1 cellular context compared by ENCODE assay signal in the genomic region with DNA sequence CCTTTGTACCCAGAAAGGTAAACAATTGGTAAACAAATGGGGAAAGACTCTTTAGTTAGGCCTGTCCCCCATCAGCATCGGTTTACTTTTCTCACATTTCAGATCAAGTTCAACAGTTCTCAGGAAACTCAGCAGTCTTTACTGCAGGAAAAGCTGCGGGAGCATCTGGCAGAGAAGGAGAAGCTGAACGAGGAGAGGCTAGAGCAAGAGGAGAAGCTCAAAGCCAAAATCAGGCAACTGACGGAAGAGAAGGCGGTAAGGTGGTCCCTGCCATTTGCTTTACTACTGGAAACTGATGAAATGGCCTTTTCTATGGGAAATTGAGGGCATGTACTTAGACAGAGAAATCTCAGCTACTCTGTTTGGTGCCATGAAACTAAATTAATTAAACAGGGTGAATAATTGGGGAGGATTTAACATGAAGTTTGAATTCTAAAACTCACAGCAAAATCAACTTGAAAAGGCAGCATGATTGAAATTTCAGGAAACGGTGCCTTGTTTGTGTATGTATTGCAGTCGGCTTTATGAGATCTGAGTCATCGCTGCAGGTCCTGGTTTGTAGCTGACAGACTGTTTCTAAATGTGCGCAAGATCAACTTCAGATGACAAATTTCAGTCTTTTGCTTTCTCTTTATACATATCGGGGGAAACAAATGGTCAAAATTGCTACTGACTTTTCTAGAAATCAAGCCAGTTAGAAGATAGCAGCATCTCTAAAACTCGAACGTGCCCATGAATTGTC.
TF ChIP-seq lines count a peak whose summit lies in the region.

No MANE protein-coding gene starts in this region.

TF ChIP-seq in SK-N-SH treated with all-trans-retinoic acid at 6 μM for 48 hours, 23 proteins besides CTCF, POLR2A, EP300 and RAD21 (continued from another document):
- TF ChIP-seq, protein P1, sequence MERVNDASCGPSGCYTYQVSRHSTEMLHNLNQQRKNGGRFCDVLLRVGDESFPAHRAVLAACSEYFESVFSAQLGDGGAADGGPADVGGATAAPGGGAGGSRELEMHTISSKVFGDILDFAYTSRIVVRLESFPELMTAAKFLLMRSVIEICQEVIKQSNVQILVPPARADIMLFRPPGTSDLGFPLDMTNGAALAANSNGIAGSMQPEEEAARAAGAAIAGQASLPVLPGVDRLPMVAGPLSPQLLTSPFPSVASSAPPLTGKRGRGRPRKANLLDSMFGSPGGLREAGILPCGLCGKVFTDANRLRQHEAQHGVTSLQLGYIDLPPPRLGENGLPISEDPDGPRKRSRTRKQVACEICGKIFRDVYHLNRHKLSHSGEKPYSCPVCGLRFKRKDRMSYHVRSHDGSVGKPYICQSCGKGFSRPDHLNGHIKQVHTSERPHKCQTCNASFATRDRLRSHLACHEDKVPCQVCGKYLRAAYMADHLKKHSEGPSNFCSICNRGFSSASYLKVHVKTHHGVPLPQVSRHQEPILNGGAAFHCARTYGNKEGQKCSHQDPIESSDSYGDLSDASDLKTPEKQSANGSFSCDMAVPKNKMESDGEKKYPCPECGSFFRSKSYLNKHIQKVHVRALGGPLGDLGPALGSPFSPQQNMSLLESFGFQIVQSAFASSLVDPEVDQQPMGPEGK (CRISPR knock-in tag; IDR thresholded peaks at IDR 0.05; ENCODE audit: borderline replicate concordance) = no peak
- no peak for TF ChIP-seq SNAI2 (CRISPR knock-in tag; IDR thresholded peaks at IDR 0.05)
